Comparison of ENCODE assay signal across 8 cellular contexts in the genomic region with DNA sequence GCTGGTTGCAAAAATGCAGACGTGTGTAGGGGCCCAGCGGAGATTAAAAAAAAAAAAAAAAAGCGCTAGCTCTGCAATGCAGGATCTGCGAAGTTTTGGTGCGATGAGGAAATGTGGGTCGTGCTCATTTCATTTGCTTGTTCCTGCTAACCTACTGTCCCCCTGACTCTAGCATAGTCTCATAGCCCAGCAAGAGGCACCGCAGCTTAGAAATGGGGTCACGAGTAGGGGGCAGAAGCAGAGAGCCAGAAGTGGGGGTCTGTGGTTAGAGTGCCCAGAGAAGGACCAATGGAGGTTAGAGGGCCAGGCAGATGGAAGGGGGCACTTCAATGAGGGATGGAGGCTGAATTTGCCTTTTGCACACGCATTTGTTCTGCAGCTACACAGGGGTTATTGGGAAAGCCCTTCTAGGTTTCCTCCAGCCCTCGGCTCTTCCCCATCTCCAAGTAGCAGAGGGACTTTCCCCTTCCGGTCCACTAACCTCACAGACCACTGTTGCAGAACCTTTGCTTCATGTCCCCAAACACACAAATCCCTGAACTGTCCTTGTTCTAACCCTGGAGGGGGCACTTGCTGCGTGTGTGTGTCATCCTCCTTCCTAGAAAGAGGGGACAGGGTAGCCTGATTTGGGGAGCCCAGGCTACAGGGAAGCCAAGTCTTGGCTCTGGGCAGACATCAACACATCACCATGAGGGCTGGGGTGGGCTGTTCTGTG. TPM values are rescaled to one million over a fixed set of nuclear protein-coding genes. Genes with fewer than 3 reads are reported as not detected.
A peak's percentile ranks its signal among the peaks of the same experiment; 100 is the strongest.
DNase-seq lines count a peak whose midpoint lies in the region; TF ChIP-seq lines count a peak whose summit lies in the region.

No MANE protein-coding gene starts in this region.

- H3K27ac Mint-ChIP-seq in activated CD4-positive, alpha-beta T cell treated with anti-CD3 and anti-CD28 coated beads, Interleukin-2, amount 10 ng/mL, durations not matched to agents 7 days and 5 days = peak overlapping the region; percentile 96

- H3K27ac ChIP-seq in angular gyrus (ENCODE audit: low read depth, low read length) = peak overlapping the region; percentile 100
- peak overlapping the region; percentile 94 to 98 for H3K27ac ChIP-seq in tibial artery

- no peaks in the 10 kb centered on the region for H3K9me3 Mint-ChIP-seq in activated CD4-positive, alpha-beta T cell treated with anti-CD3 and anti-CD28 coated beads, Interleukin-2, amount 10 ng/mL, durations not matched to agents 7 days and 5 days

- H3K9me3 ChIP-seq in tibial artery = no peaks in the 10 kb centered on the region

- POLR2A ChIA-PET in activated CD4-positive, alpha-beta T cell treated with anti-CD3 and anti-CD28 coated beads, Interleukin-2, amount 10 ng/mL, durations not matched to agents 7 days and 5 days (lab: Charles Lee) = no interaction called here

- peak overlapping the region; percentile 21 for H3K4me3 Mint-ChIP-seq in activated CD4-positive, alpha-beta T cell treated with anti-CD3 and anti-CD28 coated beads, Interleukin-2, amount 10 ng/mL, durations not matched to agents 7 days and 5 days

- no peak for TF ChIP-seq CTCF in tibial artery (IDR thresholded peaks at IDR 0.05)

- CTCF ChIA-PET in activated CD4-positive, alpha-beta T cell treated with anti-CD3 and anti-CD28 coated beads, Interleukin-2, amount 10 ng/mL, durations not matched to agents 7 days and 5 days (lab: Charles Lee) = no interaction called here

- H3K4me3 ChIP-seq in tibial artery = peak overlapping the region in 1 of 2 donors; percentile 17

- H3K27me3 ChIP-seq in tibial artery = no peaks in the 10 kb centered on the region

- no peak for DNase-seq in activated CD4-positive, alpha-beta T cell treated with anti-CD3 and anti-CD28 coated beads, Interleukin-2, amount 10 ng/mL, durations not matched to agents 7 days and 5 days
- DNase-seq in activated CD4-positive, alpha-beta T cell treated with anti-CD3 and anti-CD28 coated beads, Interleukin-2, amount 50 U/mL, for 4 hours = no peak
- DNase-seq in lung microvascular endothelial cell (ENCODE audit: low read depth in 2 of 2) = peak; percentile 32 to 40
- peak in 1 of 2 donors; percentile 60 for DNase-seq in tibial artery
- no peak for DNase-seq in HK-2 (ENCODE audit: unreplicated experiment)
- DNase-seq in NCI-H1105 (lab: John Stamatoyannopoulos, UW) = no peak
- no peak for DNase-seq in SW480 (ENCODE audit: low spot score)

- no peaks in the 10 kb centered on the region for H3K36me3 Mint-ChIP-seq in activated CD4-positive, alpha-beta T cell treated with anti-CD3 and anti-CD28 coated beads, Interleukin-2, amount 10 ng/mL, durations not matched to agents 7 days and 5 days (ENCODE audit: low read depth)

- H3K4me1 Mint-ChIP-seq in activated CD4-positive, alpha-beta T cell treated with anti-CD3 and anti-CD28 coated beads, Interleukin-2, amount 10 ng/mL, durations not matched to agents 7 days and 5 days = peaks cover 93% of the 10 kb centered on the region

- intact Hi-C loops in tibial artery (cut with DNase I; ENCODE audit: low total_unique reads) = loop anchor here (5.0 kb wide), 1 partner anchor 35 kb away; no protein-coding TSS in a partner anchor

- peaks cover 3% of the 10 kb centered on the region for H3K27me3 Mint-ChIP-seq in activated CD4-positive, alpha-beta T cell treated with anti-CD3 and anti-CD28 coated beads, Interleukin-2, amount 10 ng/mL, durations not matched to agents 7 days and 5 days

- peaks cover 11 to 100% (median 83%) of the 10 kb centered on the region in 4 donors for H3K4me1 ChIP-seq in tibial artery

- no peaks in the 10 kb centered on the region for H3K36me3 ChIP-seq in tibial artery

RNA-seq across cellular contexts. Expression of a gene that starts 7.0 kb away (rescaled TPM):
- total RNA-seq in activated CD4-positive, alpha-beta T cell treated with anti-CD3 and anti-CD28 coated beads, Interleukin-2, amount 10 ng/mL, durations not matched to agents 7 days and 5 days = 1 to 10 TPM; 5.5 to 5.8 TPM
- 0.65 and 1.2 TPM in 2 replicates for total RNA-seq in lung microvascular endothelial cell

RNA-seq across cellular contexts. Expression of a gene that starts 14.3 kb away (rescaled TPM):
- total RNA-seq in activated CD4-positive, alpha-beta T cell treated with anti-CD3 and anti-CD28 coated beads, Interleukin-2, amount 10 ng/mL, durations not matched to agents 7 days and 5 days = 10 to 100 TPM; 95.4 to 97.1 TPM
- 23.1 and 37.9 TPM in 2 replicates for total RNA-seq in lung microvascular endothelial cell

RNA-seq across cellular contexts. Expression of a gene that starts 32.9 kb away (rescaled TPM):
- total RNA-seq in activated CD4-positive, alpha-beta T cell treated with anti-CD3 and anti-CD28 coated beads, Interleukin-2, amount 10 ng/mL, durations not matched to agents 7 days and 5 days = 10 to 100 TPM; 84.8 to 89.2 TPM
- total RNA-seq in lung microvascular endothelial cell = 20.0 and 25.0 TPM in 2 replicates

RNA-seq across cellular contexts. Expression of a gene that starts 44.7 kb away (rescaled TPM):
- 1 to 10 TPM; 8.6 to 9.1 TPM for total RNA-seq in activated CD4-positive, alpha-beta T cell treated with anti-CD3 and anti-CD28 coated beads, Interleukin-2, amount 10 ng/mL, durations not matched to agents 7 days and 5 days
- total RNA-seq in lung microvascular endothelial cell = 11.6 and 21.4 TPM in 2 replicates

RNA-seq across cellular contexts. Expression of a gene that starts 53.2 kb away (rescaled TPM):
- total RNA-seq in activated CD4-positive, alpha-beta T cell treated with anti-CD3 and anti-CD28 coated beads, Interleukin-2, amount 10 ng/mL, durations not matched to agents 7 days and 5 days = 100 to 1,000 TPM in 1 of 2 experiments, 10 to 100 TPM in 1; 92.1 to 102 TPM
- total RNA-seq in lung microvascular endothelial cell = 29.2 and 30.3 TPM in 2 replicates

Comparison
In these comparisons a context has a peak if more than half of its experiments do, and no peak if none do; other contexts are left out.
1. DNase-seq: peak in lung microvascular endothelial cell (2 of 2); none in activated CD4-positive, alpha-beta T cell treated with anti-CD3 and anti-CD28 coated beads, Interleukin-2, amount 10 ng/mL, durations not matched to agents 7 days and 5 days (single experiment), activated CD4-positive, alpha-beta T cell treated with anti-CD3 and anti-CD28 coated beads, Interleukin-2, amount 50 U/mL, for 4 hours (0 of 2), HK-2 (single experiment), NCI-H1105 (single experiment) and SW480 (single experiment).